8 cellular contexts compared by ENCODE assay signal in the genomic region with DNA sequence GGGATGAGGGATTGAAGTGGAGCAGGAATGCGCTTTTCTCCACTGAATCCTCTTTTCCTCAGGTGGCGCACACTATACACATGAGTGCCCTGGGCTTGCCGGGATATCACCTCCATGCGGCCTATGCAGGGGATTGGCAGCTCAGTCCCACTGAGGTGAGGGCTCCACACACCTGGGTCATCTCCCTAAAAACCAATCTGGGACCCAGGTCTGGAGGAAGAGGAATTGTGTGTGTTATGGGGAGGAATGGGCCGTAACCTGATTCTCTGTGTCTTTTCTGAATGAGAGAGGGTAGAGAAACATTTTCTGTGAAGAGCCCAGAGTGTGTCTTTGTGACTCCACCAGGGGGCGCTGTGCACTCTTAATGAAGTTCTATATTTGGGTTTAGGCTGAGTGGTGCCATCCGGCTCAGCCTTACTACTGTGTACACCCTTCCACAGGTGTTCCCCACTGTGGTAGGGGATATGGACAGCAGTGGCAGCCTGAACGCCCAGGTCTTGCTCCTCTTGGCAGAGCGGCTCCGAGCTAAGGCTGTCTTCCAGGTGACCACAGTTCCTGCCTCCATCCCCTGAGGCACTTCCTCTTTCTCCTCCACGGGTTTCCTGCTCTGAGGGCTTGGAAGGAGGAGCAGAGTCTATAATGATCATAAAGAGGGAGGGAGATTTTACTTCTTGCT. TPM values are rescaled to one million over a fixed set of nuclear protein-coding genes. Genes with fewer than 3 reads are reported as not detected.
A peak's percentile ranks its signal among the peaks of the same experiment; 100 is the strongest.
DNase-seq lines count a peak whose midpoint lies in the region; ATAC-seq and TF ChIP-seq lines count a peak whose summit lies in the region.

No MANE protein-coding gene starts in this region.

- TF ChIP-seq CTCF in lower leg skin (IDR thresholded peaks at IDR 0.05) = peak in 1 of 3 donors; percentile 83

- peaks cover 45% of the 10 kb centered on the region for H3K4me1 Mint-ChIP-seq in activated CD4-positive, alpha-beta T cell treated with anti-CD3 and anti-CD28 coated beads, Interleukin-2, amount 10 ng/mL, durations not matched to agents 7 days and 5 days

- no peaks in the 10 kb centered on the region for H3K27me3 Mint-ChIP-seq in activated CD4-positive, alpha-beta T cell treated with anti-CD3 and anti-CD28 coated beads, Interleukin-2, amount 10 ng/mL, durations not matched to agents 7 days and 5 days

- DNase-seq in NCI-H69 (lab: John Stamatoyannopoulos, UW) (peak; percentile 88), dermis blood vessel endothelial cell (peak; percentile 88), lower leg skin (ENCODE audit: low spot score in 2 of 2) (peak; percentile 73 to 96)
- DNase-seq in activated CD4-positive, alpha-beta T cell treated with anti-CD3 and anti-CD28 coated beads, Interleukin-2, amount 10 ng/mL, durations not matched to agents 7 days and 5 days = peak; percentile 96
- peak; percentile 81 for DNase-seq in stimulated activated CD4-positive, alpha-beta T cell treated with anti-CD3 and anti-CD28 coated beads, Interleukin-2, amount 100 ng/mL, for 4 hours (ENCODE audit: low read depth)

- peak overlapping the region; percentile 93 for H3K27ac Mint-ChIP-seq in activated CD4-positive, alpha-beta T cell treated with anti-CD3 and anti-CD28 coated beads, Interleukin-2, amount 10 ng/mL, durations not matched to agents 7 days and 5 days

- ATAC-seq in GM18502 (IDR thresholded peaks at IDR 0.05; ENCODE audit: poor library complexity, unreplicated experiment) (peak; percentile 35), HG03520 (IDR thresholded peaks at IDR 0.05; ENCODE audit: unreplicated experiment) (peak; percentile 34), GM19328 (IDR thresholded peaks at IDR 0.05; ENCODE audit: unreplicated experiment) (no peak)

- CTCF ChIA-PET in activated CD4-positive, alpha-beta T cell treated with anti-CD3 and anti-CD28 coated beads, Interleukin-2, amount 10 ng/mL, durations not matched to agents 7 days and 5 days (lab: Charles Lee) = interaction anchor here (0.6 to 4.4 kb wide), 15 partner anchors 8 to 691 kb away, joined by 3 to 38 read pairs (median 4); a partner anchor contains a TSS

- intact Hi-C loops in lower leg skin (cut with DNase I; ENCODE audit: low total_unique reads) = loop anchor here (5.0 to 10.0 kb wide), 2 partner anchors 65 to 157 kb away; no protein-coding TSS in a partner anchor

- H3K9me3 Mint-ChIP-seq in activated CD4-positive, alpha-beta T cell treated with anti-CD3 and anti-CD28 coated beads, Interleukin-2, amount 10 ng/mL, durations not matched to agents 7 days and 5 days = no peaks in the 10 kb centered on the region

- 34 to 39% methylated on average over 11 of the region's 11 CpGs for WGBS in lower leg skin, 2 donors

- POLR2A ChIA-PET in activated CD4-positive, alpha-beta T cell treated with anti-CD3 and anti-CD28 coated beads, Interleukin-2, amount 10 ng/mL, durations not matched to agents 7 days and 5 days (lab: Charles Lee) = no interaction called here

- H3K4me3 ChIP-seq in lower leg skin (ENCODE audit: low read depth, poor library complexity, severe bottlenecking) = no peak overlapping the region

- H3K4me3 Mint-ChIP-seq in activated CD4-positive, alpha-beta T cell treated with anti-CD3 and anti-CD28 coated beads, Interleukin-2, amount 10 ng/mL, durations not matched to agents 7 days and 5 days = peak overlapping the region; percentile 95

- TF ChIP-seq POLR2A in lower leg skin (IDR thresholded peaks at IDR 0.05) = no peak

- H3K36me3 Mint-ChIP-seq in activated CD4-positive, alpha-beta T cell treated with anti-CD3 and anti-CD28 coated beads, Interleukin-2, amount 10 ng/mL, durations not matched to agents 7 days and 5 days (ENCODE audit: low read depth) = peaks cover 21% of the 10 kb centered on the region

RNA-seq across cellular contexts. Expression of a gene that starts 1.5 kb away (rescaled TPM):
- 10 to 100 TPM; 16.7 to 17.3 TPM for total RNA-seq in activated CD4-positive, alpha-beta T cell treated with anti-CD3 and anti-CD28 coated beads, Interleukin-2, amount 10 ng/mL, durations not matched to agents 7 days and 5 days
- 14.8 and 23.6 TPM in 2 replicates for total RNA-seq in dermis blood vessel endothelial cell
- total RNA-seq in lower leg skin = 10 to 100 TPM in 1 of 4 donors, 1 to 10 TPM in 3; 3.8 to 11.9 (median 7.7) TPM

RNA-seq across cellular contexts. Expression of a gene that starts 3.9 kb away (rescaled TPM):
- total RNA-seq in activated CD4-positive, alpha-beta T cell treated with anti-CD3 and anti-CD28 coated beads, Interleukin-2, amount 10 ng/mL, durations not matched to agents 7 days and 5 days = not detected
- total RNA-seq in dermis blood vessel endothelial cell (not detected in 2 replicates), lower leg skin (not detected)

RNA-seq across cellular contexts. Expression of a gene that starts 10.7 kb away (rescaled TPM):
- not detected for total RNA-seq in activated CD4-positive, alpha-beta T cell treated with anti-CD3 and anti-CD28 coated beads, Interleukin-2, amount 10 ng/mL, durations not matched to agents 7 days and 5 days
- not detected in 2 replicates for total RNA-seq in dermis blood vessel endothelial cell
- 1 to 10 TPM in 1 of 4 donors, not detected in 3; 2.1 TPM for total RNA-seq in lower leg skin

RNA-seq across cellular contexts. Expression of a gene that starts 12.2 kb away (rescaled TPM):
- total RNA-seq in activated CD4-positive, alpha-beta T cell treated with anti-CD3 and anti-CD28 coated beads, Interleukin-2, amount 10 ng/mL, durations not matched to agents 7 days and 5 days = 1 to 10 TPM; 1.8 to 3.0 TPM
- total RNA-seq in dermis blood vessel endothelial cell (0.19 TPM in 1 of 2 replicates, not detected in the other), lower leg skin (10 to 100 TPM in 2 of 4 donors, 1 to 10 TPM in 2; 5.0 to 31.9 (median 17.9) TPM)

RNA-seq across cellular contexts. Expression of a gene that starts 25.2 kb away (rescaled TPM):
- total RNA-seq in activated CD4-positive, alpha-beta T cell treated with anti-CD3 and anti-CD28 coated beads, Interleukin-2, amount 10 ng/mL, durations not matched to agents 7 days and 5 days = 10 to 100 TPM; 74.2 to 82.1 TPM
- total RNA-seq in dermis blood vessel endothelial cell (154 and 208 TPM in 2 replicates), lower leg skin (100 to 1,000 TPM in 3 of 4 donors, 10 to 100 TPM in 1; 88.7 to 127 (median 106) TPM)
